Comparison of ENCODE assay signal across 8 cellular contexts in the genomic region with DNA sequence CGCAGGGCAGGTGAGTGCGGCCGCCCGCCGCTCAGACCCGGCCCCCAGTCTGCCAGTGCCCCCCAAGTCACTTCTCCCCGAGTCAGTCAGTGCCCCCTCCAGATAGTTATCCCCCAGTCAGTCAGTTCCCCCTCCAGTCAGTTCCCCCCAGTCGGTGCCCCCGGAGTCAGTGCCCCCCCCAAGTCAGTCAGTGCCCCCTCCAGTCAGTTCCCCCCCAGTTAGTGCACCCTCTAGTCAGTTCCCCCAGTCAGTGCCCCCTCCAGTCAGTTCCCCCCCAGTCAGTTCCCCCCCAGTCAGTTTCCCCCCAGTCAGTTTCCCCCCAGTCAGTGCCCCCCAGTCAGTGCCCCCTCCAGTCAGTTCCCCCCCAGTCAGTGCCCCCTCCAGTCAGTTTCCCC. TPM values are rescaled to one million over a fixed set of nuclear protein-coding genes. Genes with fewer than 3 reads are reported as not detected.
DNase-seq lines count a peak whose midpoint lies in the region; ATAC-seq and TF ChIP-seq lines count a peak whose summit lies in the region.

No MANE protein-coding gene starts in this region.

- H3K4me3 ChIP-seq in gastroesophageal sphincter, result peak overlapping the region; percentile 92 to 97
- H3K4me3 ChIP-seq in skeletal muscle tissue (ENCODE audit: low read length in 3 of 3), result peak overlapping the region; percentile 56 to 79 (median 79)

- H3K4me1 ChIP-seq in gastroesophageal sphincter (peaks cover 0 to 39% (median 2%) of the 10 kb centered on the region in 3 donors), skeletal muscle tissue (ENCODE audit: control insufficient read depth in 3 of 3, insufficient read depth in 3 of 3, low read length in 3 of 3) (peaks cover 19 to 31% (median 24%) of the 10 kb centered on the region in 3 donors)

- H3K9ac ChIP-seq in skeletal muscle tissue (ENCODE audit: low read depth in 1 of 3, low read length in 3 of 3), result peak overlapping the region; percentile 81 to 89 (median 86)

- DNase-seq in SIG-M5 (lab: John Stamatoyannopoulos, UW), result no peak
- DNase-seq in NCI-H1417 treated with DMSO at 0.1 percent for 48 hours (lab: John Stamatoyannopoulos, UW), result no peak

- no peaks in the 10 kb centered on the region for H3K27me3 ChIP-seq in gastroesophageal sphincter
- H3K27me3 ChIP-seq in skeletal muscle tissue (ENCODE audit: control insufficient read depth in 3 of 3, insufficient read depth in 3 of 3, low read length in 3 of 3), result no peaks in the 10 kb centered on the region

- no peak for TF ChIP-seq EP300 in gastroesophageal sphincter (IDR thresholded peaks at IDR 0.05)

- ATAC-seq in GM19328 (IDR thresholded peaks at IDR 0.05; ENCODE audit: unreplicated experiment), result peak; percentile 18
- no peak for ATAC-seq in gastroesophageal sphincter
- no peak for ATAC-seq in HG03460 (IDR thresholded peaks at IDR 0.05; ENCODE audit: unreplicated experiment)
- no peak for ATAC-seq in HG03108 (IDR thresholded peaks at IDR 0.05; ENCODE audit: unreplicated experiment)

- H3K27ac ChIP-seq in VCaP (peak overlapping the region; percentile 89), gastroesophageal sphincter (peak overlapping the region; percentile 65 to 95 (median 85)), skeletal muscle tissue (ENCODE audit: low read depth, low read length) (peak overlapping the region; percentile 79)

- H3K36me3 ChIP-seq in gastroesophageal sphincter (no peaks in the 10 kb centered on the region), skeletal muscle tissue (ENCODE audit: control insufficient read depth in 3 of 3, insufficient read depth in 3 of 3, low read length in 3 of 3) (peaks cover 2 to 10% (median 5%) of the 10 kb centered on the region in 3 donors)

- H3K9me3 ChIP-seq in gastroesophageal sphincter (no peaks in the 10 kb centered on the region), skeletal muscle tissue (ENCODE audit: control insufficient read depth in 3 of 3, low read length in 3 of 3) (no peaks in the 10 kb centered on the region)

- TF ChIP-seq CTCF in VCaP (conservative IDR thresholded peaks at IDR 0.05) (no peak), gastroesophageal sphincter (IDR thresholded peaks at IDR 0.05) (no peak)

- no peak for TF ChIP-seq POLR2A in gastroesophageal sphincter (IDR thresholded peaks at IDR 0.05)

- WGBS in gastroesophageal sphincter (ENCODE audit: low coverage in 1 of 2), 2 donors, result no CpG with 5 or more reads among the region's 9 CpGs

RNA-seq across cellular contexts. Expression of a gene that starts 0.4 kb away (rescaled TPM):
- total RNA-seq in gastroesophageal sphincter (10 to 100 TPM; 52.2 to 73.5 (median 64.2) TPM), skeletal muscle tissue (28.2 TPM)

RNA-seq across cellular contexts. Expression of a gene that starts 16.7 kb away (rescaled TPM):
- total RNA-seq in gastroesophageal sphincter (1 to 10 TPM; 2.0 to 4.8 (median 2.8) TPM), skeletal muscle tissue (1.0 TPM)

RNA-seq across cellular contexts. Expression of a gene that starts 36.1 kb away (rescaled TPM):
- total RNA-seq in gastroesophageal sphincter (100 to 1,000 TPM in 2 of 4 donors, 10 to 100 TPM in 2; 93.2 to 207 (median 102) TPM), skeletal muscle tissue (48.5 TPM)
